ENCODE assay signal across 9 cellular contexts in the genomic region with DNA sequence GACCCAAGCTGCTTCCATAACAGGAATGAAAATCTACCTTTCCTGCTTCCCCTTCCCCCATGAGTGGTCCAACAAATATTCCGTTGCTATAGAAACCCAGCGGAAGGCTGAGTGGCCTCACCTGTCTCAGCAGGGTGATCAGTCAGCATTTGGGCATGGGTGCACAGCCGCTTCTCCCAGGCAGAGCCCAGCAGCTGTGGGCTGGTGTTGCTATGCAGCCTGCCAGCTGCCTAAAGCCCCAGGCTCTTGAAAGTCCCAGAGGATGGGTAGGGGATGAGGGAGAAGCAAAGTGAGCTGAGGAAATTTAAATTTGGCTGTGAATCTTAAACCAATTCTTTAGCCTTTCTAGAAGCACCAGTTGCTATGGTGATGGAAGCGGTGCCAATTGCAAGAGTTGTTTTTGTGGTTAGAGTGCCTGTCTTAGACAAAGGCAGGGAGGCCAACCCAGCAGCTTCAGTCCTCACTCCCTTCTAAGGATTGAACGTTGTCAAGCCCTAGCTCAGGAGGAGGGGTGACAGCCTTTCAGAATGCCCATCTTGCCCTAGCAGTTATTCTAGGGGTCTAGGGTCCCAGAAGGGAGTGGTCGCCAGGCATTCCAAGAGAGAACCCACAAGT.
DNase-seq lines count a peak whose midpoint lies in the region; ATAC-seq and TF ChIP-seq lines count a peak whose summit lies in the region.
"Had no signal": no experiment of that assay in that cellular context is flagged by ENCODE, and none has a peak within 500 bp of the region (broad histone marks: within the 10 kb centered on the region; RNA-seq: fewer than 3 reads in every experiment).

No MANE protein-coding gene starts in this region.

- TF ChIP-seq CTCF in IMR-90 (conservative IDR thresholded peaks at IDR 0.05; ENCODE audit: low read depth, low read length) (no peak), heart right ventricle (IDR thresholded peaks at IDR 0.05) (no peak)

- peak overlapping the region; percentile 17; the same call in 1 of the 2 replicates for H3K14ac ChIP-seq in IMR-90 (replicated peaks; ENCODE audit: low read depth, low read length)

- H3K4me1 ChIP-seq in IMR-90 (ENCODE audit: control insufficient read depth, insufficient read depth, low read length) (peaks cover 6% of the 10 kb centered on the region; the same call in 1 of the 2 replicates), heart right ventricle (no peaks in the 10 kb centered on the region)

- H3K4me2 ChIP-seq in IMR-90 (ENCODE audit: low read depth, low read length): no peak overlapping the region

- H3K36me3 ChIP-seq in IMR-90 (ENCODE audit: control insufficient read depth, insufficient read depth, low read length) (no peaks in the 10 kb centered on the region), heart right ventricle (no peaks in the 10 kb centered on the region)

- no peak overlapping the region; the same call in 1 of the 2 replicates for H3K18ac ChIP-seq in IMR-90 (ENCODE audit: low read depth, low read length)

- H4K5ac ChIP-seq in IMR-90 (ENCODE audit: low read depth, low read length): peak overlapping the region; percentile 1; the same call in 1 of the 2 replicates

- H2BK120ac ChIP-seq in IMR-90 (ENCODE audit: low read depth, low read length): 0 out of 2 replicates have a peak overlapping the region, but pooled peaks have one; percentile 9

- ATAC-seq in IMR-90 (ENCODE audit: low read depth) (peak; percentile 57; the same call in 1 of the 2 replicates), heart right ventricle (no peak), HG03521 (IDR thresholded peaks at IDR 0.05; ENCODE audit: unreplicated experiment) (no peak)

- no peak for TF ChIP-seq POLR2A in IMR-90 (IDR thresholded peaks at IDR 0.05; ENCODE audit: low read depth, low read length)

- H2AK5ac ChIP-seq in IMR-90 (ENCODE audit: low read depth, low read length): no peak overlapping the region; the same call in 1 of the 2 replicates

- dilution Hi-C loops in IMR-90 (cut with HindIII; ENCODE audit: low sequenced_read_pairs, unreplicated experiment): no loop called here

- peak; percentile 62 for DNase-seq in AG08395 (ENCODE audit: low spot score)
- DNase-seq in IMR-90: peak; percentile 65
- peak in 38 of 58 donors; percentile 7 to 80 (median 29) for DNase-seq in anterior cingulate cortex (lab: John Stamatoyannopoulos, UW)
- peak; percentile 49 for DNase-seq in iris pigment epithelial cell (ENCODE audit: low read depth)
- DNase-seq in NCI-H128 (lab: John Stamatoyannopoulos, UW; ENCODE audit: unreplicated experiment): no peak
- no peak for DNase-seq in stimulated activated naive CD4-positive, alpha-beta T cell treated with Interleukin-2 at 50 U/mL for 16 hours (lab: John Stamatoyannopoulos, UW)
- no peak for DNase-seq in heart right ventricle
- DNase-seq: NCI-H69 had no signal

- peak overlapping the region in 1 of 2 experiments; percentile 20; a peak in 1 of 4 replicates for H4K8ac ChIP-seq in IMR-90 (ENCODE audit: low read depth in 2 of 2, low read length in 2 of 2)

- no peak overlapping the region for H3K9ac ChIP-seq in IMR-90 (ENCODE audit: low read depth, low read length)

- H2AK9ac ChIP-seq in IMR-90 (replicated peaks; ENCODE audit: low read depth, low read length, poor library complexity): no peak overlapping the region

- no peak overlapping the region for H3K4me3 ChIP-seq in IMR-90 (ENCODE audit: insufficient read depth, low read depth, low read length)
- no peak overlapping the region for H3K4me3 ChIP-seq in heart right ventricle

- H4K91ac ChIP-seq in IMR-90 (ENCODE audit: insufficient read depth, low read depth, low read length): no peak overlapping the region; the same call in 1 of the 2 replicates

- H3K9me3 ChIP-seq in IMR-90 (ENCODE audit: control insufficient read depth, insufficient read depth, low read length) (no peaks in the 10 kb centered on the region), heart right ventricle (no peaks in the 10 kb centered on the region)

- H3K4ac ChIP-seq in IMR-90 (ENCODE audit: low read depth, low read length): peak overlapping the region; percentile 27; the same call in 1 of the 2 replicates

- no TSS peak for BruUV-seq in IMR-90 (replicated peaks; lab: Mats Ljungman, UMichigan)

- no peak for TF ChIP-seq RAD21 in IMR-90 (IDR thresholded peaks at IDR 0.05; ENCODE audit: low read length)

- POLR2A ChIA-PET in IMR-90 (lab: Charles Lee; ENCODE audit: unreplicated experiment): interaction anchor here (0.6 kb wide), 1 partner anchor 47 kb away, joined by 3 read pairs; no protein-coding TSS in a partner anchor

- H2AFZ ChIP-seq in IMR-90 (replicated peaks; ENCODE audit: low read length, poor library complexity): no peak overlapping the region

- no peaks in the 10 kb centered on the region for H4K20me1 ChIP-seq in IMR-90 (ENCODE audit: insufficient read depth, low read length)

- H2BK15ac ChIP-seq in IMR-90 (ENCODE audit: low read depth, low read length): no peak overlapping the region

- CTCF ChIA-PET in IMR-90 (lab: Yijun Ruan, JAX): no interaction called here

- no peak overlapping the region for H2BK20ac ChIP-seq in IMR-90 (ENCODE audit: low read depth, low read length)

- H3K9me1 ChIP-seq in IMR-90 (ENCODE audit: insufficient read depth, low read length): no peaks in the 10 kb centered on the region

- H3K79me1 ChIP-seq in IMR-90 (ENCODE audit: low read depth in 1 of 2, low read length in 2 of 2): no peaks in the 10 kb centered on the region

- intact Hi-C loops in IMR-90 (cut with micrococcal nuclease): loop anchor here (5.0 kb wide), 1 partner anchor 48 kb away; no protein-coding TSS in a partner anchor
- intact Hi-C loops in heart right ventricle (cut with DNase I): loop anchor here in 2 of 10 donors (10.0 kb wide), 2 partner anchors 131 to 151 kb away; a partner anchor contains a TSS

- H3K27me3 ChIP-seq in IMR-90 (ENCODE audit: control insufficient read depth, insufficient read depth, low read length) (no peaks in the 10 kb centered on the region), heart right ventricle (peaks cover 0 to 49% (median 34%) of the 10 kb centered on the region in 7 donors)

- in situ Hi-C loops in IMR-90 (cut with MboI; ENCODE audit: low sequenced_read_pairs): no loop called here

- 100% methylated on average over 1 of the region's 6 CpGs; no CpG with 5 or more reads in 1 of the 2 experiments for WGBS in IMR-90 (ENCODE audit: extremely low coverage in 2 of 2, insufficient read length in 1 of 2), 2 experiments
- 88% methylated on average over 6 of the region's 6 CpGs for WGBS in heart right ventricle, 2 donors

- no peak overlapping the region for H3K56ac ChIP-seq in IMR-90 (ENCODE audit: extremely low read depth, insufficient read depth, low read length)

- no peak overlapping the region for H3K27ac ChIP-seq in IMR-90 (ENCODE audit: insufficient read depth, low read length)
- no peak overlapping the region for H3K27ac ChIP-seq in heart right ventricle

- H2BK5ac ChIP-seq in IMR-90 (ENCODE audit: low read depth, low read length, poor library complexity, severe bottlenecking): no peak overlapping the region

- H3K23ac ChIP-seq in IMR-90 (ENCODE audit: low read depth, low read length): no peak overlapping the region

TF ChIP-seq in IMR-90, 13 proteins besides CTCF, POLR2A, EP300 and RAD21:
- TF ChIP-seq RCOR1 (IDR thresholded peaks at IDR 0.05; ENCODE audit: insufficient replicate concordance, low read length) (no peak), MAFK (IDR thresholded peaks at IDR 0.05; ENCODE audit: low read depth, low read length) (no peak), NFE2L2 (IDR thresholded peaks at IDR 0.05; ENCODE audit: low read depth, low read length) (no peak), SMC3 (IDR thresholded peaks at IDR 0.05; ENCODE audit: low read depth, low read length) (no peak), CEBPB (IDR thresholded peaks at IDR 0.05; ENCODE audit: low read depth, low read length) (no peak), FOS (IDR thresholded peaks at IDR 0.05; ENCODE audit: low read depth, low read length) (no peak), MAZ (IDR thresholded peaks at IDR 0.05; ENCODE audit: borderline replicate concordance, low read depth, low read length) (no peak), MXI1 (IDR thresholded peaks at IDR 0.05; ENCODE audit: borderline replicate concordance, low read depth, low read length) (no peak)
- TF ChIP-seq, protein P1, sequence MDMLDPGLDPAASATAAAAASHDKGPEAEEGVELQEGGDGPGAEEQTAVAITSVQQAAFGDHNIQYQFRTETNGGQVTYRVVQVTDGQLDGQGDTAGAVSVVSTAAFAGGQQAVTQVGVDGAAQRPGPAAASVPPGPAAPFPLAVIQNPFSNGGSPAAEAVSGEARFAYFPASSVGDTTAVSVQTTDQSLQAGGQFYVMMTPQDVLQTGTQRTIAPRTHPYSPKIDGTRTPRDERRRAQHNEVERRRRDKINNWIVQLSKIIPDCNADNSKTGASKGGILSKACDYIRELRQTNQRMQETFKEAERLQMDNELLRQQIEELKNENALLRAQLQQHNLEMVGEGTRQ (IDR thresholded peaks at IDR 0.05; ENCODE audit: low read depth, low read length): no peak

Comparison
In these comparisons a context has a peak if more than half of its experiments do, and no peak if none do; other contexts are left out.
1. DNase-seq: peak in AG08395 (single experiment), IMR-90 (single experiment), anterior cingulate cortex (38 of 58) and iris pigment epithelial cell (single experiment); none in NCI-H128 (single experiment), stimulated activated naive CD4-positive, alpha-beta T cell treated with Interleukin-2 at 50 U/mL for 16 hours (single experiment) and heart right ventricle (0 of 2).